ENCODE assay signal across 1 cellular context in genomic region chr7:108012499-108013430, GRCh38.
TF ChIP-seq lines count a peak whose summit lies in the region.

No MANE protein-coding gene starts in this region.

TF ChIP-seq in H1, 55 proteins besides CTCF, POLR2A, EP300 and RAD21:
- no peak for TF ChIP-seq HDAC2 (IDR thresholded peaks at IDR 0.05; ENCODE audit: borderline replicate concordance in 1 of 2, low read depth in 2 of 2, low read length in 2 of 2)
- TF ChIP-seq MAFK (IDR thresholded peaks at IDR 0.05; ENCODE audit: low read depth, low read length), result peak; percentile 23; the same call in 1 of the 2 replicates
- TF ChIP-seq CBX5 (IDR thresholded peaks at IDR 0.05; ENCODE audit: low read depth, low read length), result no peak
- TF ChIP-seq BACH1 (IDR thresholded peaks at IDR 0.05; ENCODE audit: low read length), result peak; percentile 64
